ENCODE assay signal across 11 cellular contexts in genomic region chr4:75715105-75715799, GRCh38. TPM values are rescaled to one million over a fixed set of nuclear protein-coding genes. Genes with fewer than 3 reads are reported as not detected.
DNase-seq lines count a peak whose midpoint lies in the region; ATAC-seq, FAIRE-seq and TF ChIP-seq lines count a peak whose summit lies in the region.
"Had no signal": no experiment of that assay in that cellular context is flagged by ENCODE, and none has a peak within 500 bp of the region (broad histone marks: within the 10 kb centered on the region; RNA-seq: fewer than 3 reads in every experiment).

No MANE protein-coding gene starts in this region.

- POLR2A ChIA-PET in BJ (lab: Charles Lee), result interaction anchor here (0.6 to 1.6 kb wide), 2 partner anchors 9 to 144 kb away, joined by 3 to 11 read pairs; partner anchors contain the start of gene USO1

- peak; percentile 77 for ATAC-seq in HG03432 (IDR thresholded peaks at IDR 0.05; ENCODE audit: unreplicated experiment)
- peak; percentile 73 to 96 (median 90) for ATAC-seq in pancreas
- no peak for ATAC-seq in GM19328 (IDR thresholded peaks at IDR 0.05; ENCODE audit: unreplicated experiment)

- intact Hi-C loops in dorsolateral prefrontal cortex (cut with DNase I), result no loop called here
- intact Hi-C loops in pancreas (cut with DNase I), result no loop called here

- TF ChIP-seq CTCF in BJ (IDR thresholded peaks at IDR 0.05; ENCODE audit: insufficient read depth, low read depth, low read length), result no peak
- no peak for TF ChIP-seq CTCF in dorsolateral prefrontal cortex (IDR thresholded peaks at IDR 0.05 in 54 of 56, conservative IDR thresholded peaks at IDR 0.05 in 2 of 56; ENCODE audit: low read depth in 1 of 56, partially characterized antibody in 56 of 56)
- TF ChIP-seq CTCF in pancreas (IDR thresholded peaks at IDR 0.05), result no peak

- H3K4me1 ChIP-seq in pancreas, result peaks cover 0 to 12% (median 4%) of the 10 kb centered on the region in 3 donors

- no peaks in the 10 kb centered on the region for H3K36me3 ChIP-seq in BJ (ENCODE audit: control insufficient read depth, insufficient read depth, low read length)
- H3K36me3 ChIP-seq in pancreas, result no peaks in the 10 kb centered on the region

- H3K4me3 ChIP-seq in BJ (ENCODE audit: low read depth, low read length) (no peak overlapping the region), dorsolateral prefrontal cortex (peak overlapping the region in 24 of 59 donors; percentile 0 to 39 (median 8)), pancreas (no peak overlapping the region)
- H3K4me3 ChIP-seq: cardiac muscle cell had no signal

- H3K27ac ChIP-seq in dorsolateral prefrontal cortex (peak overlapping the region in 57 of 59 donors; percentile 3 to 90 (median 75)), pancreas (no peak overlapping the region)
- H3K27ac ChIP-seq: cardiac muscle cell had no signal

- WGBS in pancreas, 2 donors, result 23 to 26% methylated on average over 4 of the region's 4 CpGs

- FAIRE-seq in pancreas (lab: Jason Lieb, UNC), result no peak
- FAIRE-seq in HTR-8/SVneo (lab: Jason Lieb, UNC), result no peak

- no peaks in the 10 kb centered on the region for H3K27me3 ChIP-seq in BJ (ENCODE audit: control insufficient read depth, insufficient read depth, low read length)
- no peaks in the 10 kb centered on the region for H3K27me3 ChIP-seq in dorsolateral prefrontal cortex
- no peaks in the 10 kb centered on the region for H3K27me3 ChIP-seq in pancreas
- H3K27me3 ChIP-seq: cardiac muscle cell had no signal

- H3K9me3 ChIP-seq in pancreas, result no peaks in the 10 kb centered on the region

- CTCF ChIA-PET in BJ (lab: Yijun Ruan, JAX), result interaction anchor here (0.7 to 2.0 kb wide), 3 partner anchors 9 to 133 kb away, joined by 5 to 25 read pairs (median 9); partner anchors contain the start of gene USO1

- DNase-seq in BJ (ENCODE audit: low read depth), result peak; percentile 46
- DNase-seq in dorsolateral prefrontal cortex, result no peak
- peak in 1 of 6 donors; percentile 29 for DNase-seq in pancreas
- DNase-seq in T-helper 2 cell, result no peak
- no peak for DNase-seq in HTR-8/SVneo (ENCODE audit: insufficient read length, low spot score)
- DNase-seq in stimulated activated naive CD4-positive, alpha-beta T cell treated with Interleukin-2 at 50 U/mL for 16 hours (lab: John Stamatoyannopoulos, UW), result no peak
- DNase-seq: activated CD8-positive, alpha-beta memory T cell treated with anti-CD3 and anti-CD28 coated beads for 24 hours; SHP77 treated with DMSO at 0.1 percent for 48 hours had no signal

RNA-seq across cellular contexts. Expression of gene USO1, which starts 9.1 kb away (rescaled TPM):
- 41.3 and 90.3 TPM in 2 replicates for polyA plus RNA-seq in BJ (2011; rRNA removed)
- 27.6 and 32.5 TPM in 2 replicates for polyA minus RNA-seq in BJ (2011; rRNA and poly(A)+ RNA removed)
- 10 to 100 TPM; 29.0 to 63.1 (median 46.5) TPM for total RNA-seq in dorsolateral prefrontal cortex
- 10 to 100 TPM; 40.1 to 58.2 (median 55.6) TPM for total RNA-seq in pancreas
- polyA plus RNA-seq in pancreas, result 10 to 100 TPM; 31.2 to 40.2 TPM

RNA-seq across cellular contexts. Expression of gene G3BP2, which starts 42.0 kb away (rescaled TPM):
- polyA plus RNA-seq in BJ (2011; rRNA removed) (57.6 and 117 TPM in 2 replicates), pancreas (10 to 100 TPM in 1 of 2 donors, 1 to 10 TPM in 1; 7.8 to 34.1 TPM)
- 34.3 and 41.0 TPM in 2 replicates for polyA minus RNA-seq in BJ (2011; rRNA and poly(A)+ RNA removed)
- total RNA-seq in dorsolateral prefrontal cortex (100 to 1,000 TPM; 105 to 375 (median 251) TPM), pancreas (10 to 100 TPM; 27.9 to 51.0 (median 42.4) TPM)

Comparison
In these comparisons a context has a peak if more than half of its experiments do, and no peak if none do; other contexts are left out.
1. H3K27ac ChIP-seq: peak in dorsolateral prefrontal cortex (57 of 59); none in pancreas (0 of 4).